8 cellular contexts compared by ENCODE assay signal in genomic region chr2:9738718-9739496, GRCh38.
DNase-seq lines count a peak whose midpoint lies in the region; ATAC-seq and TF ChIP-seq lines count a peak whose summit lies in the region.

No MANE protein-coding gene starts in this region.

- H3K36me3 ChIP-seq in left ventricle myocardium inferior, result no peaks in the 10 kb centered on the region
- no peaks in the 10 kb centered on the region for H3K36me3 ChIP-seq in testis (ENCODE audit: low read depth, missing control alignments)

- H3K4me3 Mint-ChIP-seq in T-helper 2 cell treated with Interferon-gamma antibody and Interleukin-4, amounts not matched to agents 5 μg/mL and 100 μg/mL, for 36 hours, result peak overlapping the region; percentile 59
- H3K4me3 Mint-ChIP-seq in activated CD4-positive, alpha-beta T cell treated with anti-CD3 and anti-CD28 coated beads, Interleukin-2, amount 10 ng/mL, durations not matched to agents 7 days and 5 days, result peak overlapping the region; percentile 70

- H3K4me1 ChIP-seq in left ventricle myocardium inferior, result peaks cover 28% of the 10 kb centered on the region
- peaks cover 8% of the 10 kb centered on the region for H3K4me1 ChIP-seq in testis

- intact Hi-C loops in left ventricle myocardium inferior (cut with micrococcal nuclease) (no loop called here), testis (cut with DNase I; ENCODE audit: low total_unique reads) (no loop called here)

- H3K27ac Mint-ChIP-seq in T-helper 2 cell treated with Interferon-gamma antibody and Interleukin-4, amounts not matched to agents 5 μg/mL and 100 μg/mL, for 36 hours, result peak overlapping the region; percentile 88
- peak overlapping the region; percentile 98 for H3K27ac Mint-ChIP-seq in activated CD4-positive, alpha-beta T cell treated with anti-CD3 and anti-CD28 coated beads, Interleukin-2, amount 10 ng/mL, durations not matched to agents 7 days and 5 days

- peaks cover 9% of the 10 kb centered on the region for H3K9me3 Mint-ChIP-seq in T-helper 2 cell treated with Interferon-gamma antibody and Interleukin-4, amounts not matched to agents 5 μg/mL and 100 μg/mL, for 36 hours
- peaks cover 13% of the 10 kb centered on the region for H3K9me3 Mint-ChIP-seq in activated CD4-positive, alpha-beta T cell treated with anti-CD3 and anti-CD28 coated beads, Interleukin-2, amount 10 ng/mL, durations not matched to agents 7 days and 5 days

- H3K9me3 ChIP-seq in left ventricle myocardium inferior (replicated peaks), result peaks cover 13% of the 10 kb centered on the region
- no peaks in the 10 kb centered on the region for H3K9me3 ChIP-seq in testis

- TF ChIP-seq CTCF in left ventricle myocardium inferior (IDR thresholded peaks at IDR 0.05; ENCODE audit: borderline replicate concordance), result no peak
- TF ChIP-seq CTCF in testis (IDR thresholded peaks at IDR 0.05), result no peak

- no peak for DNase-seq in T-helper 2 cell treated with Interferon-gamma antibody and Interleukin-4, amounts not matched to agents 5 μg/mL and 100 μg/mL, for 36 hours (ENCODE audit: low spot score)
- no peak for DNase-seq in T-helper 2 cell
- DNase-seq in activated CD4-positive, alpha-beta T cell treated with anti-CD3 and anti-CD28 coated beads, Interleukin-2, amount 10 ng/mL, durations not matched to agents 7 days and 5 days, result no peak
- DNase-seq in left ventricle myocardium inferior, result peak; percentile 33
- DNase-seq in testis, result peak; percentile 46
- no peak for DNase-seq in COR-L47 (lab: John Stamatoyannopoulos, UW)
- no peak for DNase-seq in NCI-H748 treated with DMSO at 0.1 percent for 48 hours (lab: John Stamatoyannopoulos, UW)

- no peaks in the 10 kb centered on the region for H3K27me3 ChIP-seq in left ventricle myocardium inferior (ENCODE audit: low read depth)
- no peaks in the 10 kb centered on the region for H3K27me3 ChIP-seq in testis

- WGBS in testis, 2 donors, result 25 to 30% methylated on average over 18 to 21 of the region's 21 CpGs

- no peaks in the 10 kb centered on the region for H3K27me3 Mint-ChIP-seq in T-helper 2 cell treated with Interferon-gamma antibody and Interleukin-4, amounts not matched to agents 5 μg/mL and 100 μg/mL, for 36 hours (ENCODE audit: low read depth)
- peaks cover 3% of the 10 kb centered on the region for H3K27me3 Mint-ChIP-seq in activated CD4-positive, alpha-beta T cell treated with anti-CD3 and anti-CD28 coated beads, Interleukin-2, amount 10 ng/mL, durations not matched to agents 7 days and 5 days

- TF ChIP-seq POLR2A in testis (IDR thresholded peaks at IDR 0.05), result no peak

- CTCF ChIA-PET in activated CD4-positive, alpha-beta T cell treated with anti-CD3 and anti-CD28 coated beads, Interleukin-2, amount 10 ng/mL, durations not matched to agents 7 days and 5 days (lab: Charles Lee), result interaction anchor here (2.1 to 2.6 kb wide), 2 partner anchors 9 to 14 kb away, joined by 7 to 8 read pairs; no protein-coding TSS in a partner anchor

- peak overlapping the region; percentile 59 for H3K4me3 ChIP-seq in left ventricle myocardium inferior
- H3K4me3 ChIP-seq in testis, result peak overlapping the region; percentile 16 to 56

- H3K4me1 Mint-ChIP-seq in T-helper 2 cell treated with Interferon-gamma antibody and Interleukin-4, amounts not matched to agents 5 μg/mL and 100 μg/mL, for 36 hours (ENCODE audit: low read depth), result peaks cover 39% of the 10 kb centered on the region
- H3K4me1 Mint-ChIP-seq in activated CD4-positive, alpha-beta T cell treated with anti-CD3 and anti-CD28 coated beads, Interleukin-2, amount 10 ng/mL, durations not matched to agents 7 days and 5 days, result peaks cover 59% of the 10 kb centered on the region

- POLR2A ChIA-PET in activated CD4-positive, alpha-beta T cell treated with anti-CD3 and anti-CD28 coated beads, Interleukin-2, amount 10 ng/mL, durations not matched to agents 7 days and 5 days (lab: Charles Lee), result no interaction called here

- no peak for ATAC-seq in HG03442 (IDR thresholded peaks at IDR 0.05; ENCODE audit: unreplicated experiment)

- H3K27ac ChIP-seq in left ventricle myocardium inferior (replicated peaks) (peak overlapping the region; percentile 86), testis (peak overlapping the region; percentile 26 to 32)

- H3K36me3 Mint-ChIP-seq in T-helper 2 cell treated with Interferon-gamma antibody and Interleukin-4, amounts not matched to agents 5 μg/mL and 100 μg/mL, for 36 hours (ENCODE audit: low read depth), result peaks cover 2% of the 10 kb centered on the region
- H3K36me3 Mint-ChIP-seq in activated CD4-positive, alpha-beta T cell treated with anti-CD3 and anti-CD28 coated beads, Interleukin-2, amount 10 ng/mL, durations not matched to agents 7 days and 5 days (ENCODE audit: low read depth), result peaks cover 5% of the 10 kb centered on the region

Comparison
In these comparisons a context has a peak if more than half of its experiments do, and no peak if none do; other contexts are left out.
1. DNase-seq: peak in left ventricle myocardium inferior (single experiment) and testis (single experiment); none in T-helper 2 cell treated with Interferon-gamma antibody and Interleukin-4, amounts not matched to agents 5 μg/mL and 100 μg/mL, for 36 hours (single experiment), T-helper 2 cell (0 of 5), activated CD4-positive, alpha-beta T cell treated with anti-CD3 and anti-CD28 coated beads, Interleukin-2, amount 10 ng/mL, durations not matched to agents 7 days and 5 days (single experiment), COR-L47 (single experiment) and NCI-H748 treated with DMSO at 0.1 percent for 48 hours (single experiment).